10 cellular contexts compared by ENCODE assay signal in genomic region chr2:131530626-131531344, GRCh38. TPM values are rescaled to one million over a fixed set of nuclear protein-coding genes. Genes with fewer than 3 reads are reported as not detected.
"Had no signal": no experiment of that assay in that cellular context is flagged by ENCODE, and none has a peak within 500 bp of the region (broad histone marks: within the 10 kb centered on the region; RNA-seq: fewer than 3 reads in every experiment).

No MANE protein-coding gene starts in this region.

RNA-seq across cellular contexts. Expression of gene TUBA3D, which starts 54.9 kb away (rescaled TPM):
- total RNA-seq: activated CD4-positive, alpha-beta T cell treated with anti-CD3 and anti-CD28 coated beads, Interleukin-2, amount 10 ng/mL, durations not matched to agents 7 days and 5 days; activated naive CD4-positive, alpha-beta T cell treated with anti-CD3 and anti-CD28 coated beads, Interleukin-2, amount 50 U/mL, for 72 hours; activated T-cell treated with anti-CD3 and anti-CD28 coated beads, Interleukin-2, amount 50 U/mL, for 72 hours; dermis microvascular lymphatic vessel endothelial cell; fibroblast of lung; foreskin keratinocyte; left colon; lower lobe of right lung; natural killer cell; T-cell had no signal
- polyA plus RNA-seq: fibroblast of lung, foreskin keratinocyte had no signal
